ENCODE assay signal across 21 cellular contexts in the genomic region with DNA sequence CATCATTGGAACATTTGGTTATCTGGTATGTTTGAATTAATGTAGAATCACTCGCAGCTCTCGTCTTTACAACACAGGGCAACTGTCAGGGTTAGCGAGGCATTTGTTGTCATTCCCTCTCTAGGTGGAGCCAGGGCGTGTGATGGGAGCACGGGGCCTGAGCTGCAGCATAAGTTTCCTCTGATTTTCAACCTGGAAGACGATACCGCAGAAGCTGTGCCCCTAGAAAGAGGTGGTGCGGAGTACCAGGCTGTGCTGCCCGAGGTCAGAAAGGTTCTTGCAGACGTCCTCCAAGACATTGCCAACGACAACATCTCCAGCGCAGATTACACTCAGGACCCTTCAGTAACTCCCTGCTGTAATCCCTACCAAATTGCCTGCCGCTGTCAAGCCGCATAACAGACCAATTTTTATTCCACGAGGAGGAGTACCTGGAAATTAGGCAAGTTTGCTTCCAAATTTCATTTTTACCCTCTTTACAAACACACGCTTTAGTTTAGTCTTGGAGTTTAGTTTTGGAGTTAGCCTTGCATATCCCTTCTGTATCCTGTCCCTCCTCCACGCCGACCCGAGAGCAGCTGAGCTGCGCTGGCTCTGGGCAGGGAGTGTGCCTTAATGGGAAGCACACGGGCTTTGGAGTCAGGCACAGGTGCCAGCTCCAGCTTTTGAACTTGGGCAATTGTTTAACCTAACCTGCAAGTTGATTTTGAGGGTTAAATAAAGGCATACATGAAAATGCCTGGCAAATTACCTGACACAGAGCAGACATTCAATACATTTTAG. TPM values are rescaled to one million over a fixed set of nuclear protein-coding genes. Genes with fewer than 3 reads are reported as not detected.
DNase-seq lines count a peak whose midpoint lies in the region; ATAC-seq and TF ChIP-seq lines count a peak whose summit lies in the region.
"Had no signal": no experiment of that assay in that cellular context is flagged by ENCODE, and none has a peak within 500 bp of the region (broad histone marks: within the 10 kb centered on the region; RNA-seq: fewer than 3 reads in every experiment).

No MANE protein-coding gene starts in this region.

- H3K9me3 Mint-ChIP-seq in GM23338: peaks cover 39% of the 10 kb centered on the region
- H3K9me3 Mint-ChIP-seq in endodermal cell: peaks cover 41% of the 10 kb centered on the region
- peaks cover 20% of the 10 kb centered on the region for H3K9me3 Mint-ChIP-seq in osteocyte (ENCODE audit: unreplicated experiment)
- H3K9me3 Mint-ChIP-seq in CD8-positive, alpha-beta T cell: no peaks in the 10 kb centered on the region
- H3K9me3 Mint-ChIP-seq: IgD-negative memory B cell had no signal

- POLR2A ChIA-PET in CD8-positive, alpha-beta T cell (lab: Charles Lee): interaction anchor here (0.6 to 0.7 kb wide), 2 partner anchors 129 to 144 kb away, joined by 3 read pairs; partner anchors contain the start of genes ARSG and SLC16A6

- no peak overlapping the region for H2AFZ ChIP-seq in GM23338

- H3K27ac ChIP-seq in GM23338 (ENCODE audit: low read depth) (no peak overlapping the region), endodermal cell (ENCODE audit: low read depth, low read length) (no peak overlapping the region), esophagus squamous epithelium (no peak overlapping the region)
- H3K27ac ChIP-seq in CD8-positive, alpha-beta T cell (ENCODE audit: low read depth, low read length): no peak overlapping the region
- H3K27ac ChIP-seq: 22Rv1, A549, C4-2B had no signal

- H3K9me2 ChIP-seq in GM23338 (ENCODE audit: insufficient read depth): no peaks in the 10 kb centered on the region

- DNase-seq in GM23338 (ENCODE audit: low spot score) (no peak), endodermal cell (peak; percentile 35), lower leg skin (ENCODE audit: low spot score in 2 of 2) (peak; percentile 9 to 31), osteocyte (ENCODE audit: extremely low spot score, unreplicated experiment) (peak; percentile 70), NCI-H82 treated with DMSO at 0.1 percent for 48 hours (lab: John Stamatoyannopoulos, UW; ENCODE audit: unreplicated experiment) (no peak), esophagus squamous epithelium (lab: John Stamatoyannopoulos, UW) (no peak)
- no peak for DNase-seq in CD8-positive, alpha-beta T cell
- DNase-seq: AML-193; CD4-positive, alpha-beta T cell; DMS153; DMS79; GDM1; H7; HFFc6 had no signal

- 0 out of 2 replicates have a peak, but pooled peaks cover 4% of the 10 kb centered on the region for H3K36me3 ChIP-seq in GM23338 (ENCODE audit: insufficient read depth)
- H3K36me3 ChIP-seq in endodermal cell (ENCODE audit: control insufficient read depth, insufficient read depth, low read length): peaks cover 10% of the 10 kb centered on the region
- H3K36me3 ChIP-seq in esophagus squamous epithelium: peaks cover 0 to 61% (median 4%) of the 10 kb centered on the region in 3 donors
- peaks cover 3% of the 10 kb centered on the region for H3K36me3 ChIP-seq in CD8-positive, alpha-beta T cell (ENCODE audit: insufficient read depth, low read length)

- H3K36me3 Mint-ChIP-seq in GM23338 (ENCODE audit: low read depth): peaks cover 46% of the 10 kb centered on the region
- H3K36me3 Mint-ChIP-seq in endodermal cell (ENCODE audit: low read depth): peaks cover 25% of the 10 kb centered on the region
- H3K36me3 Mint-ChIP-seq in osteocyte (ENCODE audit: unreplicated experiment): peaks cover 51% of the 10 kb centered on the region
- peaks cover 36% of the 10 kb centered on the region for H3K36me3 Mint-ChIP-seq in CD8-positive, alpha-beta T cell

- H3K27me3 ChIP-seq in GM23338 (ENCODE audit: insufficient read depth): no peaks in the 10 kb centered on the region
- H3K27me3 ChIP-seq in endodermal cell (ENCODE audit: control insufficient read depth, insufficient read depth, low read length, poor library complexity, severe bottlenecking): no peaks in the 10 kb centered on the region
- H3K27me3 ChIP-seq in esophagus squamous epithelium: no peaks in the 10 kb centered on the region
- no peaks in the 10 kb centered on the region for H3K27me3 ChIP-seq in CD8-positive, alpha-beta T cell (ENCODE audit: insufficient read depth, low read length)

- ATAC-seq in GM23338 (no peak), GM18858 (IDR thresholded peaks at IDR 0.05; ENCODE audit: unreplicated experiment) (no peak)
- no peak for ATAC-seq in CD8-positive, alpha-beta T cell
- ATAC-seq: A549, HCT116, HepG2 had no signal

- H3K79me2 ChIP-seq in GM23338 (replicated peaks; ENCODE audit: insufficient read depth): no peaks in the 10 kb centered on the region

- peak overlapping the region; percentile 52; the same call in 1 of the 2 replicates for H3K27ac Mint-ChIP-seq in GM23338
- H3K27ac Mint-ChIP-seq in endodermal cell: no peak overlapping the region
- no peak overlapping the region for H3K27ac Mint-ChIP-seq in osteocyte (ENCODE audit: unreplicated experiment)
- H3K27ac Mint-ChIP-seq in CD8-positive, alpha-beta T cell: no peak overlapping the region
- H3K27ac Mint-ChIP-seq: CD4-positive, alpha-beta T cell; HFFc6; IgD-negative memory B cell had no signal

- WGBS in endodermal cell (ENCODE audit: insufficient coverage in 1 of 2, insufficient read length in 1 of 2), 2 experiments: 92 to 94% methylated on average over 15 to 21 of the region's 21 CpGs
- WGBS in lower leg skin, 2 donors: 93 to 94% methylated on average over 21 of the region's 21 CpGs
- 88 to 94% methylated on average over 20 of the region's 21 CpGs for WGBS in esophagus squamous epithelium, 2 donors

- H3K4me2 ChIP-seq in GM23338: no peak overlapping the region
- H3K4me2 ChIP-seq: A549 had no signal

- H3K4me1 ChIP-seq in GM23338 (ENCODE audit: insufficient read depth): peaks cover 28% of the 10 kb centered on the region
- no peaks in the 10 kb centered on the region for H3K4me1 ChIP-seq in endodermal cell (ENCODE audit: control insufficient read depth, insufficient read depth, low read length)
- H3K4me1 ChIP-seq in esophagus squamous epithelium: no peaks in the 10 kb centered on the region
- H3K4me1 ChIP-seq in CD8-positive, alpha-beta T cell (ENCODE audit: insufficient read depth, low read length): peaks cover 8% of the 10 kb centered on the region
- H3K4me1 ChIP-seq: A549 had no signal

- H3K27me3 Mint-ChIP-seq in GM23338 (ENCODE audit: insufficient read depth, low read depth, poor library complexity) (peaks cover 8% of the 10 kb centered on the region), endodermal cell (ENCODE audit: insufficient read depth) (peaks cover 5% of the 10 kb centered on the region), osteocyte (ENCODE audit: unreplicated experiment) (no peaks in the 10 kb centered on the region)
- H3K27me3 Mint-ChIP-seq in CD8-positive, alpha-beta T cell (ENCODE audit: low read depth): no peaks in the 10 kb centered on the region
- H3K27me3 Mint-ChIP-seq: CD4-positive, alpha-beta T cell; IgD-negative memory B cell had no signal

- H3K4me3 Mint-ChIP-seq in GM23338 (no peak overlapping the region), endodermal cell (no peak overlapping the region), osteocyte (ENCODE audit: unreplicated experiment) (no peak overlapping the region)
- H3K4me3 Mint-ChIP-seq in CD8-positive, alpha-beta T cell: no peak overlapping the region
- H3K4me3 Mint-ChIP-seq: CD4-positive, alpha-beta T cell; HFFc6; IgD-negative memory B cell had no signal

- peaks cover 27% of the 10 kb centered on the region for H3K9me3 ChIP-seq in endodermal cell (ENCODE audit: control insufficient read depth, low read length)
- H3K9me3 ChIP-seq in esophagus squamous epithelium: no peaks in the 10 kb centered on the region
- no peaks in the 10 kb centered on the region for H3K9me3 ChIP-seq in CD8-positive, alpha-beta T cell (ENCODE audit: low read length)
- H3K9me3 ChIP-seq: A549 had no signal

- H3F3A ChIP-seq in GM23338 (replicated peaks; ENCODE audit: low read depth): no peaks in the 10 kb centered on the region

- no peak for TF ChIP-seq CTCF in GM23338 (conservative IDR thresholded peaks at IDR 0.05; ENCODE audit: low read depth in 2 of 2)
- TF ChIP-seq CTCF in endodermal cell (conservative IDR thresholded peaks at IDR 0.05): no peak
- no peak for TF ChIP-seq CTCF in lower leg skin (IDR thresholded peaks at IDR 0.05)
- no peak for TF ChIP-seq CTCF in osteocyte (IDR thresholded peaks at IDR 0.05)
- no peak for TF ChIP-seq CTCF in esophagus squamous epithelium (IDR thresholded peaks at IDR 0.05)
- TF ChIP-seq CTCF in CD8-positive, alpha-beta T cell (IDR thresholded peaks at IDR 0.05): no peak

- H3K4me3 ChIP-seq in GM23338: no peak overlapping the region
- H3K4me3 ChIP-seq in endodermal cell (ENCODE audit: low read length): no peak overlapping the region
- no peak overlapping the region for H3K4me3 ChIP-seq in lower leg skin (ENCODE audit: low read depth, poor library complexity, severe bottlenecking)
- no peak overlapping the region for H3K4me3 ChIP-seq in esophagus squamous epithelium
- H3K4me3 ChIP-seq in CD8-positive, alpha-beta T cell (ENCODE audit: low read depth, low read length): no peak overlapping the region
- H3K4me3 ChIP-seq: A549 had no signal

- CTCF ChIA-PET in CD8-positive, alpha-beta T cell (lab: Charles Lee): interaction anchor here (1.2 to 2.1 kb wide), 3 partner anchors 11 to 158 kb away, joined by 3 to 6 read pairs (median 4); no protein-coding TSS in a partner anchor

- H3K4me1 Mint-ChIP-seq in GM23338: peaks cover 27% of the 10 kb centered on the region
- H3K4me1 Mint-ChIP-seq in endodermal cell: no peaks in the 10 kb centered on the region
- H3K4me1 Mint-ChIP-seq in osteocyte (ENCODE audit: unreplicated experiment): no peaks in the 10 kb centered on the region
- H3K4me1 Mint-ChIP-seq in CD8-positive, alpha-beta T cell (ENCODE audit: low read depth): peaks cover 15% of the 10 kb centered on the region
- H3K4me1 Mint-ChIP-seq: IgD-negative memory B cell had no signal

- intact Hi-C loops in lower leg skin (cut with DNase I; ENCODE audit: low total_unique reads): no loop called here
- intact Hi-C loops in esophagus squamous epithelium (cut with DNase I): no loop called here
- intact Hi-C loops in CD8-positive, alpha-beta T cell (cut with DNase I, micrococcal nuclease): no loop called here

- no peak for TF ChIP-seq POLR2A in lower leg skin (IDR thresholded peaks at IDR 0.05)
- TF ChIP-seq POLR2A in esophagus squamous epithelium (IDR thresholded peaks at IDR 0.05): no peak

- H4K20me1 ChIP-seq in GM23338 (replicated peaks; ENCODE audit: insufficient read depth): no peaks in the 10 kb centered on the region

- no peak overlapping the region for H3K9ac ChIP-seq in endodermal cell (ENCODE audit: extremely low read depth, low read length, poor library complexity, severe bottlenecking)

RNA-seq across cellular contexts. Expression of gene WIPI1, which starts 37.0 kb away (rescaled TPM):
- 29.3 and 30.1 TPM in 2 replicates for total RNA-seq in GM23338 (2014; rRNA removed; shearing (Covaris generic))
- polyA plus RNA-seq in GM23338 (2016; fragmentation: Nextera tagmentation; extraction: Ambion mirVana): 21.8 and 24.1 TPM in 2 replicates
- 10 to 100 TPM; 32.0 to 39.5 TPM for total RNA-seq in endodermal cell
- 21.5 TPM for polyA plus RNA-seq in endodermal cell (2013, experiment 1 of 2)
- 26.3 TPM for polyA plus RNA-seq in endodermal cell (2013, experiment 2 of 2)
- 10 to 100 TPM; 21.7 to 64.3 (median 38.2) TPM for total RNA-seq in lower leg skin
- 74.5 and 78.1 TPM in 2 replicates for total RNA-seq in osteocyte
- total RNA-seq in esophagus squamous epithelium: 10 to 100 TPM; 23.0 to 32.2 (median 25.5) TPM
- total RNA-seq in CD8-positive, alpha-beta T cell: 1 to 10 TPM; 2.4 to 2.5 TPM

Comparison
In these comparisons a context has a peak if more than half of its experiments do, and no peak if none do; other contexts are left out.
1. DNase-seq: peak in endodermal cell (single experiment), lower leg skin (2 of 2) and osteocyte (single experiment); none in GM23338 (single experiment), NCI-H82 treated with DMSO at 0.1 percent for 48 hours (single experiment), esophagus squamous epithelium (single experiment) and CD8-positive, alpha-beta T cell (0 of 7).